In genomic region chr1:15952317-15953258, GRCh38 we compare ENCODE assay signal across 8 cellular contexts. TPM values are rescaled to one million over a fixed set of nuclear protein-coding genes. Genes with fewer than 3 reads are reported as not detected.
DNase-seq lines count a peak whose midpoint lies in the region; ATAC-seq, FAIRE-seq and TF ChIP-seq lines count a peak whose summit lies in the region.

No MANE protein-coding gene starts in this region.

- peak overlapping the region; percentile 56 to 80 (median 72); a peak in 19 of 22 replicates for H3K9ac ChIP-seq in BLaER1 treated with 17β-estradiol and CSF1 and Interleukin-3, amounts not matched to agents 10 nM and 100 nM
- H3K9ac ChIP-seq in astrocyte (ENCODE audit: low read length), result peak overlapping the region; percentile 98

- peaks cover 9 to 76% (median 52%) of the 10 kb centered on the region in 11 experiments for H3K36me3 ChIP-seq in BLaER1 treated with 17β-estradiol and CSF1 and Interleukin-3, amounts not matched to agents 10 nM and 100 nM
- no peaks in the 10 kb centered on the region for H3K36me3 ChIP-seq in astrocyte (ENCODE audit: insufficient read depth, low read length)

- H4K20me1 ChIP-seq in BLaER1 treated with 17β-estradiol and CSF1 and Interleukin-3, amounts not matched to agents 10 nM and 100 nM, result peaks cover 6 to 99% (median 94%) of the 10 kb centered on the region in 11 experiments; a peak in 20 of 22 replicates
- peaks cover 21% of the 10 kb centered on the region for H4K20me1 ChIP-seq in astrocyte (ENCODE audit: insufficient read depth, low read length)

- no peaks in the 10 kb centered on the region for H3K9me3 Mint-ChIP-seq in astrocyte (ENCODE audit: unreplicated experiment)
- no peaks in the 10 kb centered on the region for H3K9me3 Mint-ChIP-seq in naive thymus-derived CD8-positive, alpha-beta T cell

- H3K4me3 ChIP-seq in BLaER1 treated with 17β-estradiol and CSF1 and Interleukin-3, amounts not matched to agents 10 nM and 100 nM, result peak overlapping the region in 8 of 10 experiments; percentile 6 to 56 (median 38); a peak in 11 of 20 replicates
- peak overlapping the region; percentile 5 for H3K4me3 ChIP-seq in astrocyte (ENCODE audit: insufficient read depth, low read depth, low read length)

- POLR2A ChIA-PET in naive thymus-derived CD8-positive, alpha-beta T cell (lab: Charles Lee), result no interaction called here

- H3K9me3 ChIP-seq in BLaER1 treated with 17β-estradiol and CSF1 and Interleukin-3, amounts not matched to agents 10 nM and 100 nM (replicated peaks in 1 of 11), result no peaks in the 10 kb centered on the region
- no peaks in the 10 kb centered on the region for H3K9me3 ChIP-seq in astrocyte (ENCODE audit: insufficient read depth, low read depth, low read length)

- ATAC-seq in naive thymus-derived CD8-positive, alpha-beta T cell, result no peak
- no peak for ATAC-seq in GM21529 (IDR thresholded peaks at IDR 0.05; ENCODE audit: unreplicated experiment)
- no peak for ATAC-seq in GM19463 (IDR thresholded peaks at IDR 0.05; ENCODE audit: unreplicated experiment)

- no peaks in the 10 kb centered on the region for H3K27me3 Mint-ChIP-seq in astrocyte (ENCODE audit: low read depth, unreplicated experiment)
- no peaks in the 10 kb centered on the region for H3K27me3 Mint-ChIP-seq in naive thymus-derived CD8-positive, alpha-beta T cell

- H3K79me2 ChIP-seq in astrocyte (ENCODE audit: insufficient read depth, low read length), result peaks cover 77% of the 10 kb centered on the region

- H3K4me1 Mint-ChIP-seq in astrocyte (ENCODE audit: low read depth, unreplicated experiment), result peaks cover 70% of the 10 kb centered on the region
- H3K4me1 Mint-ChIP-seq in naive thymus-derived CD8-positive, alpha-beta T cell, result peaks cover 41 to 88% (median 81%) of the 10 kb centered on the region in 4 donors

- H3K27ac ChIP-seq in BLaER1 treated with 17β-estradiol and CSF1 and Interleukin-3, amounts not matched to agents 10 nM and 100 nM, result peak overlapping the region; percentile 70 to 86 (median 77); a peak in 21 of 22 replicates
- peak overlapping the region; percentile 100 for H3K27ac ChIP-seq in astrocyte (ENCODE audit: low read depth, low read length)

- intact Hi-C loops in posterior cingulate gyrus (cut with DNase I), result no loop called here

- H3K36me3 Mint-ChIP-seq in astrocyte (ENCODE audit: low read depth, unreplicated experiment), result peaks cover 7% of the 10 kb centered on the region
- peaks cover 0 to 27% (median 2%) of the 10 kb centered on the region in 3 donors for H3K36me3 Mint-ChIP-seq in naive thymus-derived CD8-positive, alpha-beta T cell

- H3K27me3 ChIP-seq in BLaER1 treated with 17β-estradiol and CSF1 and Interleukin-3, amounts not matched to agents 10 nM and 100 nM, result no peaks in the 10 kb centered on the region
- H3K27me3 ChIP-seq in astrocyte (ENCODE audit: insufficient read depth, low read length), result no peaks in the 10 kb centered on the region

- DNase-seq in M059J (ENCODE audit: low read depth), result peak; percentile 99
- DNase-seq in astrocyte (ENCODE audit: low read depth), result peak; percentile 97
- DNase-seq in naive thymus-derived CD8-positive, alpha-beta T cell, result peak in 1 of 10 donors; percentile 60
- DNase-seq in posterior cingulate gyrus, result no peak
- no peak for DNase-seq in ureter (ENCODE audit: low spot score)

- peak overlapping the region; percentile 60 for H3K27ac Mint-ChIP-seq in astrocyte (ENCODE audit: unreplicated experiment)
- H3K27ac Mint-ChIP-seq in naive thymus-derived CD8-positive, alpha-beta T cell, result peak overlapping the region in 9 of 10 donors; percentile 27 to 95 (median 86)

- H2AFZ ChIP-seq in astrocyte (ENCODE audit: low read depth, low read length), result no peak overlapping the region

- peak; percentile 67 for FAIRE-seq in astrocyte (lab: Jason Lieb, UNC)

- H3K4me1 ChIP-seq in BLaER1 treated with 17β-estradiol and CSF1 and Interleukin-3, amounts not matched to agents 10 nM and 100 nM, result peaks cover 81 to 100% (median 96%) of the 10 kb centered on the region in 10 experiments
- peaks cover 79% of the 10 kb centered on the region for H3K4me1 ChIP-seq in astrocyte (ENCODE audit: insufficient read depth, low read length)

- H3K4me3 Mint-ChIP-seq in astrocyte (ENCODE audit: unreplicated experiment), result peak overlapping the region; percentile 64
- peak overlapping the region in 2 of 10 donors; percentile 7 to 43 for H3K4me3 Mint-ChIP-seq in naive thymus-derived CD8-positive, alpha-beta T cell

- peak overlapping the region; percentile 87 to 98 (median 96) for H3K4me2 ChIP-seq in BLaER1 treated with 17β-estradiol and CSF1 and Interleukin-3, amounts not matched to agents 10 nM and 100 nM
- H3K4me2 ChIP-seq in astrocyte (ENCODE audit: low read length), result peak overlapping the region; percentile 91

- no peak for TF ChIP-seq CTCF in astrocyte (IDR thresholded peaks at IDR 0.05; ENCODE audit: insufficient read depth, low read depth, low read length)

RNA-seq across cellular contexts. Expression of gene ZBTB17, which starts 23.3 kb away (rescaled TPM):
- total RNA-seq in M059J (2014; rRNA removed; shearing (Covaris generic)), result 26.6 and 37.6 TPM in 2 replicates
- total RNA-seq in astrocyte (28.1 and 28.8 TPM in 2 replicates), ureter (44.4 TPM)
- 10 to 100 TPM; 49.3 to 58.1 TPM for total RNA-seq in naive thymus-derived CD8-positive, alpha-beta T cell
- polyA plus RNA-seq in naive thymus-derived CD8-positive, alpha-beta T cell, result 10 to 100 TPM; 10.2 to 23.3 (median 11.1) TPM

RNA-seq across cellular contexts. Expression of gene SRARP, which starts 51.4 kb away (rescaled TPM):
- total RNA-seq in M059J (2014; rRNA removed; shearing (Covaris generic)), result not detected in 2 replicates
- total RNA-seq in astrocyte (not detected in 2 replicates), ureter (not detected)
- total RNA-seq in naive thymus-derived CD8-positive, alpha-beta T cell, result not detected
- polyA plus RNA-seq in naive thymus-derived CD8-positive, alpha-beta T cell, result not detected

Comparison
In these comparisons a context has a peak if more than half of its experiments do, and no peak if none do; other contexts are left out.
1. DNase-seq: peak in M059J (single experiment) and astrocyte (single experiment); none in posterior cingulate gyrus (0 of 10) and ureter (single experiment).